ENCODE assay signal across 13 cellular contexts in the genomic region with DNA sequence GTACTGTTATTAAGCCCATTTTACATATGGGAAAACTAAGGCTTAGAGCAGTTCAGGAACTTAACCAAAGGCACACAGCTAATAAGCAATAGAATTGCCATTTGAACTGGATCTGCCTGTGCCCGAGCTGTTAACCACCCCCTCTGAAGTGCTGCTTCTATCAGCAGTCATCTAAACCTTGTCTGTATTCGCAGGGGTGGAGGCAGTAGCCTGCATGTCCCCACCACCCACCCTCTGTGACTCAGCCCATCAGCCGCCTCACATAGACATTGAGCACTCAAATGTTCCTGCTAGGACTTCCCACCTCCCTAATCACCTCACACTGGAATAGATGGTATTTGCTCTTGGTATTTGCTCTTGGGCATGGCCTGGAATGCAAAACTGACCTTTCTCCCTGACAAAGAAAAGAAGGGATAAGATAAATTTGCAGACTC. TPM values are rescaled to one million over a fixed set of nuclear protein-coding genes. Genes with fewer than 3 reads are reported as not detected.
DNase-seq lines count a peak whose midpoint lies in the region; ATAC-seq and TF ChIP-seq lines count a peak whose summit lies in the region.
"Had no signal": no experiment of that assay in that cellular context is flagged by ENCODE, and none has a peak within 500 bp of the region (broad histone marks: within the 10 kb centered on the region; RNA-seq: fewer than 3 reads in every experiment).

No MANE protein-coding gene starts in this region.

- CTCF ChIA-PET in SK-N-SH (lab: Yijun Ruan, JAX): interaction anchor here (1.5 kb wide), 1 partner anchor 16 kb away, joined by 3 read pairs; a partner anchor contains a TSS

- H3K4me3 ChIP-seq in GM23248: 0 out of 2 replicates have a peak overlapping the region, but pooled peaks have one; percentile 8
- no peak overlapping the region for H3K4me3 ChIP-seq in SK-N-SH (ENCODE audit: low read depth in 2 of 2, low read length in 1 of 2)
- H3K4me3 ChIP-seq in mucosa of descending colon: no peak overlapping the region

- H3K36me3 ChIP-seq in GM23248 (ENCODE audit: low read depth) (no peaks in the 10 kb centered on the region), SK-N-SH (replicated peaks in 1 of 2; ENCODE audit: control insufficient read depth in 1 of 2, insufficient read depth in 2 of 2, low read length in 1 of 2) (peaks cover 36 to 58% of the 10 kb centered on the region in 2 experiments), mucosa of descending colon (ENCODE audit: low read depth) (no peaks in the 10 kb centered on the region)

- H3K9me2 ChIP-seq in GM23248 (ENCODE audit: insufficient read depth) (no peaks in the 10 kb centered on the region), SK-N-SH (no peaks in the 10 kb centered on the region)

- H3K9me3 ChIP-seq in GM23248 (ENCODE audit: low read depth) (no peaks in the 10 kb centered on the region), SK-N-SH (no peaks in the 10 kb centered on the region), mucosa of descending colon (no peaks in the 10 kb centered on the region)

- POLR2A ChIA-PET in SK-N-SH (lab: Yijun Ruan, JAX): no interaction called here

- peaks cover 58% of the 10 kb centered on the region for H3K4me1 ChIP-seq in GM23248 (ENCODE audit: insufficient read depth)
- H3K4me1 ChIP-seq in SK-N-SH (ENCODE audit: control insufficient read depth in 1 of 2, insufficient read depth in 2 of 2, low read depth in 1 of 2, low read length in 1 of 2): peaks cover 38 to 70% of the 10 kb centered on the region in 2 experiments
- no peaks in the 10 kb centered on the region for H3K4me1 ChIP-seq in mucosa of descending colon (ENCODE audit: low read depth)

- no peak overlapping the region for H2AFZ ChIP-seq in GM23248
- no peak overlapping the region for H2AFZ ChIP-seq in SK-N-SH (ENCODE audit: low read depth)

- intact Hi-C loops in head of caudate nucleus (cut with DNase I) (no loop called here), mucosa of descending colon (cut with DNase I, micrococcal nuclease) (no loop called here)

- no peak for TF ChIP-seq RAD21 in SK-N-SH (IDR thresholded peaks at IDR 0.05; ENCODE audit: low read length)

- no peak for TF ChIP-seq EP300 in SK-N-SH (IDR thresholded peaks at IDR 0.05; ENCODE audit: borderline replicate concordance in 1 of 2, low read depth in 1 of 2, low read length in 1 of 2)

- H3K4me2 ChIP-seq in GM23248 (ENCODE audit: unreplicated experiment) (peak overlapping the region; percentile 12), SK-N-SH (no peak overlapping the region)

- H3K79me2 ChIP-seq in GM23248 (ENCODE audit: insufficient read depth): no peaks in the 10 kb centered on the region
- H3K79me2 ChIP-seq in SK-N-SH (ENCODE audit: insufficient read depth): peaks cover 81% of the 10 kb centered on the region

- TF ChIP-seq CTCF in SK-N-SH (IDR thresholded peaks at IDR 0.05) (no peak), mucosa of descending colon (IDR thresholded peaks at IDR 0.05) (no peak)

- WGBS in GM23248 (ENCODE audit: low coverage in 1 of 2, low lambda C conversion rate in 2 of 2, missing lambda C conversion rate in 2 of 2), 2 experiments: 21 to 24% methylated on average over 3 of the region's 3 CpGs
- WGBS in SK-N-SH (ENCODE audit: low lambda C conversion rate): 40% methylated on average over 3 of the region's 3 CpGs

- H3K27me3 ChIP-seq in GM23248 (replicated peaks; ENCODE audit: insufficient read depth): no peaks in the 10 kb centered on the region
- no peaks in the 10 kb centered on the region for H3K27me3 ChIP-seq in SK-N-SH (ENCODE audit: insufficient read depth)

- H3F3A ChIP-seq in GM23248 (ENCODE audit: insufficient read depth) (peaks cover 50% of the 10 kb centered on the region), SK-N-SH (replicated peaks; ENCODE audit: insufficient read depth) (peaks cover 78% of the 10 kb centered on the region)

- ATAC-seq in mucosa of descending colon (peak; percentile 66), GM18517 (IDR thresholded peaks at IDR 0.05; ENCODE audit: unreplicated experiment) (no peak), GM19351 (IDR thresholded peaks at IDR 0.05; ENCODE audit: unreplicated experiment) (no peak), HG03354 (IDR thresholded peaks at IDR 0.05; ENCODE audit: poor library complexity, severe bottlenecking, unreplicated experiment) (no peak)

- peak overlapping the region; percentile 39 for H3K27ac ChIP-seq in GM23248
- peak overlapping the region; percentile 93 to 99 for H3K27ac ChIP-seq in SK-N-SH (ENCODE audit: low read depth in 2 of 2, low read length in 1 of 2)
- H3K27ac ChIP-seq: C4-2B had no signal

- no peaks in the 10 kb centered on the region for H4K20me1 ChIP-seq in GM23248 (ENCODE audit: insufficient read depth)
- H4K20me1 ChIP-seq in SK-N-SH (ENCODE audit: insufficient read depth): no peaks in the 10 kb centered on the region

- peak; percentile 69 for DNase-seq in GM23248
- no peak for DNase-seq in SK-N-SH
- peak; percentile 50 to 96 (median 78) for DNase-seq in head of caudate nucleus
- DNase-seq in mucosa of descending colon: no peak
- DNase-seq in D341Med (ENCODE audit: low spot score): no peak
- DNase-seq: activated CD4-positive, alpha-beta T cell treated with anti-CD3 and anti-CD28 coated beads, Interleukin-2, amount 50 U/mL, for 48 hours; activated naive CD4-positive, alpha-beta T cell treated with anti-CD3 and anti-CD28 coated beads, Interleukin-2, amount 50 U/mL, for 16 hours; NCI-H187; T-helper 2 cell had no signal

- in situ Hi-C loops in GM23248 (cut with MboI): no loop called here

- H3K9ac ChIP-seq in GM23248 (no peak overlapping the region), SK-N-SH (no peak overlapping the region; the same call in 1 of the 2 replicates)

TF ChIP-seq in SK-N-SH, 30 proteins besides CTCF, POLR2A, EP300 and RAD21 (continues in another document):
- no peak for TF ChIP-seq NFIC (IDR thresholded peaks at IDR 0.05; ENCODE audit: borderline replicate concordance)
- TF ChIP-seq FOXM1 (IDR thresholded peaks at IDR 0.05; ENCODE audit: low read depth): no peak
- TF ChIP-seq NRF1 (IDR thresholded peaks at IDR 0.05; ENCODE audit: low read depth, low read length): no peak
- TF ChIP-seq GATA2 (CRISPR knock-in tag; IDR thresholded peaks at IDR 0.05): 0 out of 2 replicates have a peak, but pooled peaks have one; percentile 23
- TF ChIP-seq YY1 (IDR thresholded peaks at IDR 0.05; ENCODE audit: low read depth): no peak
- TF ChIP-seq, protein P1, sequence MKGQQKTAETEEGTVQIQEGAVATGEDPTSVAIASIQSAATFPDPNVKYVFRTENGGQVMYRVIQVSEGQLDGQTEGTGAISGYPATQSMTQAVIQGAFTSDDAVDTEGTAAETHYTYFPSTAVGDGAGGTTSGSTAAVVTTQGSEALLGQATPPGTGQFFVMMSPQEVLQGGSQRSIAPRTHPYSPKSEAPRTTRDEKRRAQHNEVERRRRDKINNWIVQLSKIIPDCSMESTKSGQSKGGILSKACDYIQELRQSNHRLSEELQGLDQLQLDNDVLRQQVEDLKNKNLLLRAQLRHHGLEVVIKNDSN (IDR thresholded peaks at IDR 0.05; ENCODE audit: borderline replicate concordance, low read depth): no peak
- no peak for TF ChIP-seq EZH2phosphoT487 (IDR thresholded peaks at IDR 0.05; ENCODE audit: borderline replicate concordance, low read depth)
- 0 out of 2 replicates have a peak, but pooled peaks have one; percentile 9 for TF ChIP-seq JUND (IDR thresholded peaks at IDR 0.05)
- TF ChIP-seq FOSL2 (IDR thresholded peaks at IDR 0.05; ENCODE audit: borderline replicate concordance, low read depth): 0 out of 2 replicates have a peak, but pooled peaks have one; percentile 7
- TF ChIP-seq FOXJ3 (CRISPR knock-in tag; IDR thresholded peaks at IDR 0.05): no peak
- TF ChIP-seq SIN3A (IDR thresholded peaks at IDR 0.05; ENCODE audit: borderline replicate concordance, low read depth, low read length): no peak
- TF ChIP-seq, protein P2, sequence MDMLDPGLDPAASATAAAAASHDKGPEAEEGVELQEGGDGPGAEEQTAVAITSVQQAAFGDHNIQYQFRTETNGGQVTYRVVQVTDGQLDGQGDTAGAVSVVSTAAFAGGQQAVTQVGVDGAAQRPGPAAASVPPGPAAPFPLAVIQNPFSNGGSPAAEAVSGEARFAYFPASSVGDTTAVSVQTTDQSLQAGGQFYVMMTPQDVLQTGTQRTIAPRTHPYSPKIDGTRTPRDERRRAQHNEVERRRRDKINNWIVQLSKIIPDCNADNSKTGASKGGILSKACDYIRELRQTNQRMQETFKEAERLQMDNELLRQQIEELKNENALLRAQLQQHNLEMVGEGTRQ (IDR thresholded peaks at IDR 0.05; ENCODE audit: borderline replicate concordance, low read depth, low read length): no peak
- TF ChIP-seq, protein P3, sequence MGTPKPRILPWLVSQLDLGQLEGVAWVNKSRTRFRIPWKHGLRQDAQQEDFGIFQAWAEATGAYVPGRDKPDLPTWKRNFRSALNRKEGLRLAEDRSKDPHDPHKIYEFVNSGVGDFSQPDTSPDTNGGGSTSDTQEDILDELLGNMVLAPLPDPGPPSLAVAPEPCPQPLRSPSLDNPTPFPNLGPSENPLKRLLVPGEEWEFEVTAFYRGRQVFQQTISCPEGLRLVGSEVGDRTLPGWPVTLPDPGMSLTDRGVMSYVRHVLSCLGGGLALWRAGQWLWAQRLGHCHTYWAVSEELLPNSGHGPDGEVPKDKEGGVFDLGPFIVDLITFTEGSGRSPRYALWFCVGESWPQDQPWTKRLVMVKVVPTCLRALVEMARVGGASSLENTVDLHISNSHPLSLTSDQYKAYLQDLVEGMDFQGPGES (IDR thresholded peaks at IDR 0.05; ENCODE audit: low read depth, low read length): no peak
- TF ChIP-seq ELF1 (IDR thresholded peaks at IDR 0.05): no peak

RNA-seq across cellular contexts. Expression of a gene that starts 16.2 kb away (rescaled TPM):
- total RNA-seq in GM23248 (2014; rRNA removed; shearing (Covaris generic)): 189 and 225 TPM in 2 replicates
- polyA plus RNA-seq in GM23248 (2016; fragmentation: Nextera tagmentation; extraction: Ambion mirVana) (237 and 239 TPM in 2 replicates), SK-N-SH (2012; rRNA removed) (1,174 and 1,491 TPM in 2 replicates)
- 1,028 and 1,442 TPM in 2 replicates for polyA plus RNA-seq in SK-N-SH (2012; cell fraction: cytosol; rRNA removed)
- 933 and 1,160 TPM in 2 replicates for polyA plus RNA-seq in SK-N-SH (2012; cell fraction: nucleus; rRNA removed)
- total RNA-seq in mucosa of descending colon: 10 to 100 TPM in 2 of 3 donors, 1 to 10 TPM in 1; 9.1 to 52.9 (median 18.9) TPM

Comparison
In these comparisons a context has a peak if more than half of its experiments do, and no peak if none do; other contexts are left out.
1. DNase-seq: peak in GM23248 (single experiment) and head of caudate nucleus (42 of 42); none in SK-N-SH (single experiment), mucosa of descending colon (0 of 3) and D341Med (single experiment).